ENCODE assay signal across 9 cellular contexts in genomic region chr2:42118759-42119569, GRCh38. TPM values are rescaled to one million over a fixed set of nuclear protein-coding genes. Genes with fewer than 3 reads are reported as not detected.
DNase-seq lines count a peak whose midpoint lies in the region; ATAC-seq and TF ChIP-seq lines count a peak whose summit lies in the region.
"Had no signal": no experiment of that assay in that cellular context is flagged by ENCODE, and none has a peak within 500 bp of the region (broad histone marks: within the 10 kb centered on the region; RNA-seq: fewer than 3 reads in every experiment).

No MANE protein-coding gene starts in this region.

- CTCF ChIA-PET in CD8-positive, alpha-beta T cell (lab: Charles Lee) = interaction anchor here (0.9 to 2.0 kb wide), 4 partner anchors 13 to 77 kb away, joined by 3 to 5 read pairs (median 4); no protein-coding TSS in a partner anchor
- CTCF ChIA-PET in GM10248 (lab: Yijun Ruan, JAX) = interaction anchor here (1.0 to 2.2 kb wide), 4 partner anchors 13 to 48 kb away, joined by 3 to 6 read pairs (median 6); no protein-coding TSS in a partner anchor

- WGBS in right cardiac atrium = 74% methylated on average over 6 of the region's 6 CpGs
- WGBS in adrenal gland, 4 donors = 70 to 74% (median 72%) methylated on average over 6 of the region's 6 CpGs
- 60 to 61% methylated on average over 6 of the region's 6 CpGs for WGBS in upper lobe of left lung, 2 donors

- H3K36me3 ChIP-seq in cardiac muscle cell (no peaks in the 10 kb centered on the region), adrenal gland (replicated peaks in 1 of 2) (no peaks in the 10 kb centered on the region), upper lobe of left lung (no peaks in the 10 kb centered on the region)
- no peaks in the 10 kb centered on the region for H3K36me3 ChIP-seq in CD8-positive, alpha-beta T cell (ENCODE audit: insufficient read depth, low read length)

- no peak overlapping the region for H3K4me3 Mint-ChIP-seq in CD8-positive, alpha-beta T cell

- H3K36me3 Mint-ChIP-seq in CD8-positive, alpha-beta T cell = peaks cover 8% of the 10 kb centered on the region

- H3K27me3 ChIP-seq in cardiac muscle cell (no peaks in the 10 kb centered on the region), right cardiac atrium (ENCODE audit: control insufficient read depth, insufficient read depth) (no peaks in the 10 kb centered on the region), adrenal gland (no peaks in the 10 kb centered on the region), upper lobe of left lung (no peaks in the 10 kb centered on the region)
- H3K27me3 ChIP-seq in CD8-positive, alpha-beta T cell (ENCODE audit: insufficient read depth, low read length) = no peaks in the 10 kb centered on the region

- H3K27me3 Mint-ChIP-seq in CD8-positive, alpha-beta T cell (ENCODE audit: low read depth) = no peaks in the 10 kb centered on the region

- POLR2A ChIA-PET in CD8-positive, alpha-beta T cell (lab: Charles Lee) = interaction anchor here (0.8 to 1.7 kb wide), 3 partner anchors 10 to 17 kb away, joined by 3 to 10 read pairs (median 3); no protein-coding TSS in a partner anchor
- POLR2A ChIA-PET in GM10248 (lab: Yijun Ruan, JAX) = interaction anchor here (0.7 kb wide), 1 partner anchor 31 kb away, joined by 3 read pairs; no protein-coding TSS in a partner anchor

- peaks cover 52% of the 10 kb centered on the region for H3K4me1 Mint-ChIP-seq in CD8-positive, alpha-beta T cell (ENCODE audit: low read depth)

- H3K4me1 ChIP-seq in cardiac muscle cell (ENCODE audit: low read depth) = peaks cover 8% of the 10 kb centered on the region
- peaks cover 3% of the 10 kb centered on the region for H3K4me1 ChIP-seq in right cardiac atrium (ENCODE audit: control insufficient read depth, insufficient read depth, low read length)
- peaks cover 19 to 24% of the 10 kb centered on the region in 2 donors for H3K4me1 ChIP-seq in adrenal gland (replicated peaks in 1 of 2)
- peaks cover 18 to 34% (median 19%) of the 10 kb centered on the region in 4 donors for H3K4me1 ChIP-seq in upper lobe of left lung
- peaks cover 30% of the 10 kb centered on the region for H3K4me1 ChIP-seq in CD8-positive, alpha-beta T cell (ENCODE audit: insufficient read depth, low read length)

- H3K27ac Mint-ChIP-seq in CD8-positive, alpha-beta T cell = no peak overlapping the region

- DNase-seq in cardiac muscle cell (ENCODE audit: low read depth in 1 of 2, low spot score in 1 of 2) (peak in 1 of 2 donors; percentile 53), right cardiac atrium (no peak), adrenal gland (no peak), left lobe of liver (ENCODE audit: low spot score) (peak; percentile 0), upper lobe of left lung (no peak), GM10248 (ENCODE audit: extremely low spot score) (no peak), ecto neural progenitor cell (ENCODE audit: low spot score) (no peak)
- no peak for DNase-seq in CD8-positive, alpha-beta T cell
- DNase-seq: NCI-H526 had no signal

- TF ChIP-seq EP300 in upper lobe of left lung (IDR thresholded peaks at IDR 0.05) = no peak

- intact Hi-C loops in right cardiac atrium (cut with DNase I) (loop anchor here in 1 of 4 donors (10.0 kb wide), 1 partner anchor 56 kb away; no protein-coding TSS in a partner anchor), adrenal gland (cut with DNase I) (no loop called here)
- intact Hi-C loops in CD8-positive, alpha-beta T cell (cut with DNase I, micrococcal nuclease) = loop anchor here in 1 of 2 experiments (1.0 to 2.0 kb wide), 2 partner anchors 14 kb away; no protein-coding TSS in a partner anchor

- ATAC-seq in right cardiac atrium (no peak), left lobe of liver (no peak), upper lobe of left lung (ENCODE audit: low FRiP score in 2 of 2) (no peak)
- no peak for ATAC-seq in CD8-positive, alpha-beta T cell

- H3K9me3 Mint-ChIP-seq in CD8-positive, alpha-beta T cell = peaks cover 2% of the 10 kb centered on the region

- H3K9me3 ChIP-seq in cardiac muscle cell (ENCODE audit: low read depth) (no peaks in the 10 kb centered on the region), right cardiac atrium (ENCODE audit: control insufficient read depth, low read length) (no peaks in the 10 kb centered on the region), adrenal gland (replicated peaks in 1 of 3) (peaks cover 0 to 4% (median 0%) of the 10 kb centered on the region in 3 donors), upper lobe of left lung (no peaks in the 10 kb centered on the region)
- H3K9me3 ChIP-seq in CD8-positive, alpha-beta T cell (ENCODE audit: low read length) = no peaks in the 10 kb centered on the region

- no peak overlapping the region for H3K4me3 ChIP-seq in cardiac muscle cell
- no peak overlapping the region for H3K4me3 ChIP-seq in right cardiac atrium (ENCODE audit: low read length)
- no peak overlapping the region for H3K4me3 ChIP-seq in adrenal gland
- H3K4me3 ChIP-seq in upper lobe of left lung = no peak overlapping the region
- no peak overlapping the region for H3K4me3 ChIP-seq in CD8-positive, alpha-beta T cell (ENCODE audit: low read depth, low read length)

- H3K27ac ChIP-seq in cardiac muscle cell (peak overlapping the region; percentile 6), right cardiac atrium (ENCODE audit: low read length) (no peak overlapping the region), adrenal gland (peak overlapping the region in 3 of 5 donors; percentile 62 to 66 (median 63)), upper lobe of left lung (peak overlapping the region; percentile 59 to 83 (median 78))
- H3K27ac ChIP-seq in CD8-positive, alpha-beta T cell (ENCODE audit: low read depth, low read length) = no peak overlapping the region

- no peak for TF ChIP-seq CTCF in cardiac muscle cell (IDR thresholded peaks at IDR 0.05; ENCODE audit: low read depth, low read length)
- no peak for TF ChIP-seq CTCF in adrenal gland (IDR thresholded peaks at IDR 0.05)
- no peak for TF ChIP-seq CTCF in upper lobe of left lung (IDR thresholded peaks at IDR 0.05)
- no peak for TF ChIP-seq CTCF in CD8-positive, alpha-beta T cell (IDR thresholded peaks at IDR 0.05)
- no peak for TF ChIP-seq CTCF in GM10248 (IDR thresholded peaks at IDR 0.05; ENCODE audit: control extremely low read depth, extremely low read depth, low read depth, missing control alignments)

- TF ChIP-seq POLR2A in adrenal gland (IDR thresholded peaks at IDR 0.05) (no peak), upper lobe of left lung (IDR thresholded peaks at IDR 0.05) (no peak)

RNA-seq across cellular contexts. Expression of gene EML4, which starts 50.2 kb away (rescaled TPM):
- total RNA-seq in cardiac muscle cell = 39.5 and 56.2 TPM in 2 replicates
- 45.5 and 46.6 TPM in 2 replicates for polyA plus RNA-seq in cardiac muscle cell
- 10 to 100 TPM in 1 of 4 donors, 1 to 10 TPM in 3; 7.2 to 13.8 (median 8.8) TPM for total RNA-seq in right cardiac atrium
- polyA plus RNA-seq in right cardiac atrium = 3.8 TPM
- 10 to 100 TPM; 32.1 to 64.0 (median 55.1) TPM for total RNA-seq in adrenal gland
- 10 to 100 TPM; 29.9 to 37.5 (median 35.9) TPM for polyA plus RNA-seq in adrenal gland
- total RNA-seq in left lobe of liver = 30.4 TPM
- 10 to 100 TPM; 42.7 to 96.9 (median 62.0) TPM for total RNA-seq in upper lobe of left lung
- total RNA-seq in CD8-positive, alpha-beta T cell = 100 to 1,000 TPM; 224 to 240 TPM

Comparison
In these comparisons a context has a peak if more than half of its experiments do, and no peak if none do; other contexts are left out.
1. H3K27ac ChIP-seq: peak in cardiac muscle cell (single experiment), adrenal gland (3 of 5) and upper lobe of left lung (4 of 4); none in right cardiac atrium (single experiment) and CD8-positive, alpha-beta T cell (single experiment).